In the genomic region with DNA sequence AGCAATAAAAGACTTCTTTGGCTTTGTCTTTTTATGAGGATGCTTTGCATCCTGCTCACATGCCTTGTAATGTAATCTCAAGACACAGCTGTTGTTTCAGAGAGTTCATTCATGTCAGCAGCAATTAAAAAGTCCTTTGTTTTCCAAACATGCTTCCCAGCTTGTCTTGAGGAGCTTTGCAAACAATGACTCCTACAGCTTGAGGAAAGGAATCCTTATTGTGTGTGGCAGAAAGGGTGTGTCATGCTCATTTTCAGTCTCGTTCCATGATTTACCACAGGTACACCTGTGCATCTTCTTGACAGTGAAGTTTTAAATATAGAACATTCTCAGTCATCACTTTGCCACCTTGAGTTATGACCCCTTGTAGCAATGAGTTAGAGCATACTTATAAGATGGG, we compare ENCODE assay signal across 15 cellular contexts.
"Had no signal": no experiment of that assay in that cellular context is flagged by ENCODE, and none has a peak within 500 bp of the region (broad histone marks: within the 10 kb centered on the region; RNA-seq: fewer than 3 reads in every experiment).

No MANE protein-coding gene starts in this region.

- H3K4me1 ChIP-seq: ascending aorta, esophagus squamous epithelium, lower lobe of right lung, pancreas, stomach had no signal

- H3K9me3 ChIP-seq: ascending aorta, esophagus squamous epithelium, lower lobe of right lung, pancreas, stomach had no signal

- FAIRE-seq: pancreas had no signal

- H3K27me3 ChIP-seq: ascending aorta, esophagus squamous epithelium, pancreas, stomach had no signal

- H3K27ac ChIP-seq: ascending aorta, esophagus squamous epithelium, lower lobe of right lung, pancreas, stomach had no signal

- H3K36me3 ChIP-seq: ascending aorta, esophagus squamous epithelium, lower lobe of right lung, pancreas, stomach had no signal

- ATAC-seq: lower lobe of right lung, pancreas, T-cell had no signal

- H3K4me3 ChIP-seq: ascending aorta, esophagus squamous epithelium, lower lobe of right lung, pancreas, stomach had no signal

- DNase-seq: activated CD4-positive, alpha-beta T cell treated with anti-CD3 and anti-CD28 coated beads, Interleukin-2, amount 50 U/mL, for 1 hour; activated CD8-positive, alpha-beta memory T cell treated with anti-CD3 and anti-CD28 coated beads for 24 hours; activated naive CD4-positive, alpha-beta T cell treated with anti-CD3 and anti-CD28 coated beads, Interleukin-2, amount 10 ng/mL, durations not matched to agents 7 days and 5 days; esophagus squamous epithelium; glutamatergic neuron; immature natural killer cell; lower lobe of right lung; midbrain; pancreas; stimulated activated CD4-positive, alpha-beta T cell treated with anti-CD3 and anti-CD28 coated beads, Interleukin-12 subunit alpha, Interleukin-12 subunit beta, amount 100 ng/mL, for 4 hours; stimulated activated CD4-positive, alpha-beta T cell treated with anti-CD3 and anti-CD28 coated beads, Interleukin-2, amount 100 ng/mL, for 24 hours; stomach; T-cell; T-helper 9 cell had no signal
